In genomic region chrX:47093860-47094259, GRCh38 we compare ENCODE assay signal across 38 cellular contexts. TPM values are rescaled to one million over a fixed set of nuclear protein-coding genes. Genes with fewer than 3 reads are reported as not detected.
"Had no signal": no experiment of that assay in that cellular context is flagged by ENCODE, and none has a peak within 500 bp of the region (broad histone marks: within the 10 kb centered on the region; RNA-seq: fewer than 3 reads in every experiment).

No MANE protein-coding gene starts in this region.

- ATAC-seq: activated naive CD4-positive, alpha-beta T cell treated with anti-CD3 and anti-CD28 coated beads, Interleukin-2, amount 50 U/mL, for 72 hours; activated naive CD8-positive, alpha-beta T cell treated with anti-CD3 and anti-CD28 coated beads, Interleukin-2, amount 50 U/mL, for 24 hours; activated T-cell treated with anti-CD3 and anti-CD28 coated beads, Interleukin-2, amount 50 U/mL, for 4 hours; activated T-cell treated with anti-CD3 and anti-CD28 coated beads, Interleukin-2, amount 50 U/mL, for 72 hours; activated T-helper 17 cell treated with anti-CD3 and anti-CD28 coated beads, Interleukin-2, amount 50 U/mL, for 72 hours; body of pancreas had no signal

- H3K4me1 Mint-ChIP-seq: activated T-helper 17 cell treated with anti-CD3 and anti-CD28 coated beads, Interleukin-2, amount 50 U/mL, for 72 hours had no signal

- H3K4me1 ChIP-seq: ascending aorta, body of pancreas, breast epithelium had no signal

- DNase-seq: activated effector memory CD4-positive, alpha-beta T cell treated with anti-CD3 and anti-CD28 coated beads, Interleukin-2, amount 50 U/mL, for 16 hours; activated effector memory CD4-positive, alpha-beta T cell treated with Interleukin-2 at 50 U/mL for 16 hours; activated gamma-delta T cell; activated gamma-delta T cell treated with Interleukin-2 at 50 U/mL for 16 hours; activated naive CD4-positive, alpha-beta T cell; activated naive CD4-positive, alpha-beta T cell treated with anti-CD3 and anti-CD28 coated beads, Interleukin-2, amount 10 ng/mL, durations not matched to agents 7 days and 5 days; activated naive CD4-positive, alpha-beta T cell treated with anti-CD3 and anti-CD28 coated beads, Interleukin-2, amount 50 U/mL, for 16 hours; activated naive CD4-positive, alpha-beta T cell treated with Interleukin-2 at 50 U/mL for 16 hours; activated naive CD8-positive, alpha-beta T cell treated with anti-CD3 and anti-CD28 coated beads for 36 hours; activated naive CD8-positive, alpha-beta T cell treated with anti-CD3 and anti-CD28 coated beads, Interleukin-2, amount 10 ng/mL, durations not matched to agents 7 days and 5 days; activated naive CD8-positive, alpha-beta T cell treated with anti-CD3 and anti-CD28 coated beads, Interleukin-2, amount 50 U/mL, for 24 hours; activated T-cell treated with anti-CD3 and anti-CD28 coated beads, Interleukin-2, amount 50 U/mL, for 1 hour; activated T-cell treated with anti-CD3 and anti-CD28 coated beads, Interleukin-2, amount 50 U/mL, for 24 hours; activated T-cell treated with anti-CD3 and anti-CD28 coated beads, Interleukin-2, amount 50 U/mL, for 4 hours; activated T-cell treated with anti-CD3 and anti-CD28 coated beads, Interleukin-2, amount 50 U/mL, for 48 hours; anterior cingulate cortex; aorta; central memory CD4-positive, alpha-beta T cell; cerebellar nuclear complex had no signal

- H3K9me3 Mint-ChIP-seq: activated naive CD4-positive, alpha-beta T cell treated with anti-CD3 and anti-CD28 coated beads for 36 hours; activated naive CD4-positive, alpha-beta T cell treated with anti-CD3 and anti-CD28 coated beads, Interleukin-2, amount 10 ng/mL, durations not matched to agents 7 days and 5 days; activated naive CD4-positive, alpha-beta T cell treated with anti-CD3 and anti-CD28 coated beads, Interleukin-2, amount 50 U/mL, for 24 hours; activated naive CD4-positive, alpha-beta T cell treated with anti-CD3 and anti-CD28 coated beads, Interleukin-2, amount 50 U/mL, for 72 hours; activated naive CD8-positive, alpha-beta T cell treated with anti-CD3 and anti-CD28 coated beads for 36 hours; activated naive CD8-positive, alpha-beta T cell treated with anti-CD3 and anti-CD28 coated beads, Interleukin-2, amount 10 ng/mL, durations not matched to agents 7 days and 5 days; activated naive CD8-positive, alpha-beta T cell treated with anti-CD3 and anti-CD28 coated beads, Interleukin-2, amount 50 U/mL, for 24 hours; activated T-cell treated with anti-CD3 and anti-CD28 coated beads, Interleukin-2, amount 50 U/mL, for 24 hours; activated T-cell treated with anti-CD3 and anti-CD28 coated beads, Interleukin-2, amount 50 U/mL, for 4 hours; activated T-cell treated with anti-CD3 and anti-CD28 coated beads, Interleukin-2, amount 50 U/mL, for 72 hours; activated T-helper 1 cell treated with anti-CD3 and anti-CD28 coated beads, Interleukin-12 subunit alpha, Interleukin-12 subunit beta, Interleukin-2, Interleukin-4 antibody, amounts not matched to agents 30 ng/mL and 10 ng/mL and 1 ng/mL, durations not matched to agents 14 hours and 24 hours and 36 hours; activated T-helper 17 cell treated with anti-CD3 and anti-CD28 coated beads, Interleukin-2, amount 50 U/mL, for 72 hours; activated T-helper 2 cell treated with anti-CD3 and anti-CD28 coated beads, Interferon-gamma antibody, Interleukin-2, Interleukin-4, amounts not matched to agents 10 μg/mL and 5 μg/mL and 100 μg/mL, durations not matched to agents 14 hours and 24 hours and 36 hours; central memory CD8-positive, alpha-beta T cell had no signal

- H3K4me3 ChIP-seq: adrenal gland, ascending aorta, body of pancreas, breast epithelium, cardiac muscle cell had no signal

- FAIRE-seq: bronchial epithelial cell had no signal

- H3K4me3 Mint-ChIP-seq: activated naive CD4-positive, alpha-beta T cell treated with anti-CD3 and anti-CD28 coated beads for 36 hours; activated naive CD4-positive, alpha-beta T cell treated with anti-CD3 and anti-CD28 coated beads, Interleukin-2, amount 10 ng/mL, durations not matched to agents 7 days and 5 days; activated naive CD4-positive, alpha-beta T cell treated with anti-CD3 and anti-CD28 coated beads, Interleukin-2, amount 50 U/mL, for 24 hours; activated naive CD8-positive, alpha-beta T cell; activated naive CD8-positive, alpha-beta T cell treated with anti-CD3 and anti-CD28 coated beads for 36 hours; activated naive CD8-positive, alpha-beta T cell treated with anti-CD3 and anti-CD28 coated beads, Interleukin-2, amount 10 ng/mL, durations not matched to agents 7 days and 5 days; activated naive CD8-positive, alpha-beta T cell treated with anti-CD3 and anti-CD28 coated beads, Interleukin-2, amount 50 U/mL, for 24 hours; activated T-cell treated with anti-CD3 and anti-CD28 coated beads, Interleukin-2, amount 50 U/mL, for 24 hours; activated T-cell treated with anti-CD3 and anti-CD28 coated beads, Interleukin-2, amount 50 U/mL, for 4 hours; activated T-cell treated with anti-CD3 and anti-CD28 coated beads, Interleukin-2, amount 50 U/mL, for 72 hours; activated T-helper 1 cell treated with anti-CD3 and anti-CD28 coated beads, Interleukin-12 subunit alpha, Interleukin-12 subunit beta, Interleukin-2, Interleukin-4 antibody, amounts not matched to agents 30 ng/mL and 10 ng/mL and 1 ng/mL, durations not matched to agents 14 hours and 24 hours and 36 hours; activated T-helper 17 cell treated with anti-CD3 and anti-CD28 coated beads, Interleukin-2, amount 50 U/mL, for 72 hours; central memory CD8-positive, alpha-beta T cell had no signal

- H3K36me3 ChIP-seq: brain microvascular endothelial cell, breast epithelium, cardiac muscle cell had no signal

- H3K27ac Mint-ChIP-seq: activated naive CD4-positive, alpha-beta T cell treated with anti-CD3 and anti-CD28 coated beads for 36 hours; activated naive CD4-positive, alpha-beta T cell treated with anti-CD3 and anti-CD28 coated beads, Interleukin-2, amount 10 ng/mL, durations not matched to agents 7 days and 5 days; activated naive CD4-positive, alpha-beta T cell treated with anti-CD3 and anti-CD28 coated beads, Interleukin-2, amount 50 U/mL, for 24 hours; activated naive CD4-positive, alpha-beta T cell treated with anti-CD3 and anti-CD28 coated beads, Interleukin-2, amount 50 U/mL, for 72 hours; activated naive CD8-positive, alpha-beta T cell; activated naive CD8-positive, alpha-beta T cell treated with anti-CD3 and anti-CD28 coated beads for 36 hours; activated naive CD8-positive, alpha-beta T cell treated with anti-CD3 and anti-CD28 coated beads, Interleukin-2, amount 10 ng/mL, durations not matched to agents 7 days and 5 days; activated naive CD8-positive, alpha-beta T cell treated with anti-CD3 and anti-CD28 coated beads, Interleukin-2, amount 50 U/mL, for 24 hours; activated T-cell treated with anti-CD3 and anti-CD28 coated beads, Interleukin-2, amount 50 U/mL, for 24 hours; activated T-cell treated with anti-CD3 and anti-CD28 coated beads, Interleukin-2, amount 50 U/mL, for 72 hours; activated T-helper 1 cell treated with anti-CD3 and anti-CD28 coated beads, Interleukin-12 subunit alpha, Interleukin-12 subunit beta, Interleukin-2, Interleukin-4 antibody, amounts not matched to agents 30 ng/mL and 10 ng/mL and 1 ng/mL, durations not matched to agents 14 hours and 24 hours and 36 hours; activated T-helper 17 cell treated with anti-CD3 and anti-CD28 coated beads, Interleukin-2, amount 50 U/mL, for 72 hours; activated T-helper 2 cell treated with anti-CD3 and anti-CD28 coated beads, Interferon-gamma antibody, Interleukin-2, Interleukin-4, amounts not matched to agents 10 μg/mL and 5 μg/mL and 100 μg/mL, durations not matched to agents 14 hours and 24 hours and 36 hours; brain had no signal

- H3K9me3 ChIP-seq: adrenal gland, ascending aorta, body of pancreas, breast epithelium had no signal

- H3K27ac ChIP-seq: adrenal gland, ascending aorta, body of pancreas, brain microvascular endothelial cell, breast epithelium, cardiac muscle cell had no signal

- H3K27me3 ChIP-seq: adrenal gland, ascending aorta, body of pancreas, brain microvascular endothelial cell, cardiac muscle cell had no signal

- H3K36me3 Mint-ChIP-seq: activated naive CD4-positive, alpha-beta T cell treated with anti-CD3 and anti-CD28 coated beads, Interleukin-2, amount 10 ng/mL, durations not matched to agents 7 days and 5 days; activated naive CD4-positive, alpha-beta T cell treated with anti-CD3 and anti-CD28 coated beads, Interleukin-2, amount 50 U/mL, for 24 hours; activated naive CD4-positive, alpha-beta T cell treated with anti-CD3 and anti-CD28 coated beads, Interleukin-2, amount 50 U/mL, for 72 hours; activated naive CD8-positive, alpha-beta T cell; activated naive CD8-positive, alpha-beta T cell treated with anti-CD3 and anti-CD28 coated beads for 36 hours; activated naive CD8-positive, alpha-beta T cell treated with anti-CD3 and anti-CD28 coated beads, Interleukin-2, amount 10 ng/mL, durations not matched to agents 7 days and 5 days; brain had no signal

- H3K27me3 Mint-ChIP-seq: activated naive CD4-positive, alpha-beta T cell treated with anti-CD3 and anti-CD28 coated beads, Interleukin-2, amount 10 ng/mL, durations not matched to agents 7 days and 5 days; activated naive CD4-positive, alpha-beta T cell treated with anti-CD3 and anti-CD28 coated beads, Interleukin-2, amount 50 U/mL, for 24 hours; activated naive CD8-positive, alpha-beta T cell; activated naive CD8-positive, alpha-beta T cell treated with anti-CD3 and anti-CD28 coated beads for 36 hours; activated naive CD8-positive, alpha-beta T cell treated with anti-CD3 and anti-CD28 coated beads, Interleukin-2, amount 50 U/mL, for 24 hours; activated T-helper 17 cell treated with anti-CD3 and anti-CD28 coated beads, Interleukin-2, amount 50 U/mL, for 72 hours; central memory CD8-positive, alpha-beta T cell had no signal

RNA-seq across cellular contexts. Expression of gene RGN, which starts 15.6 kb away (rescaled TPM):
- total RNA-seq: activated naive CD4-positive, alpha-beta T cell treated with anti-CD3 and anti-CD28 coated beads for 36 hours; activated naive CD4-positive, alpha-beta T cell treated with anti-CD3 and anti-CD28 coated beads, Interleukin-2, amount 50 U/mL, for 72 hours; activated naive CD8-positive, alpha-beta T cell treated with anti-CD3 and anti-CD28 coated beads for 36 hours; activated naive CD8-positive, alpha-beta T cell treated with anti-CD3 and anti-CD28 coated beads, Interleukin-2, amount 10 ng/mL, durations not matched to agents 7 days and 5 days; activated T-cell treated with anti-CD3 and anti-CD28 coated beads, Interleukin-2, amount 50 U/mL, for 72 hours; activated T-helper 1 cell treated with anti-CD3 and anti-CD28 coated beads, Interleukin-12 subunit alpha, Interleukin-12 subunit beta, Interleukin-2, Interleukin-4 antibody, amounts not matched to agents 30 ng/mL and 10 ng/mL and 1 ng/mL, durations not matched to agents 14 hours and 24 hours and 36 hours; activated T-helper 17 cell treated with anti-CD3 and anti-CD28 coated beads, Interleukin-2, amount 50 U/mL, for 72 hours; activated T-helper 2 cell treated with anti-CD3 and anti-CD28 coated beads, Interferon-gamma antibody, Interleukin-2, Interleukin-4, amounts not matched to agents 10 μg/mL and 5 μg/mL and 100 μg/mL, durations not matched to agents 14 hours and 24 hours and 36 hours; astrocyte; bronchial epithelial cell; chondrocyte had no signal
